1 cellular context compared by ENCODE assay signal in genomic region chrX:5051831-5052491, GRCh38.
TF ChIP-seq lines count a peak whose summit lies in the region.

No MANE protein-coding gene starts in this region.

TF ChIP-seq in K562, 482 proteins besides CTCF, POLR2A, EP300 and RAD21 (continued from another document):
- no peak for TF ChIP-seq MGA (IDR thresholded peaks at IDR 0.05)
- no peak for TF ChIP-seq ARID1B (IDR thresholded peaks at IDR 0.05)
- TF ChIP-seq ZNF134 (CRISPR knock-in tag; conservative IDR thresholded peaks at IDR 0.05): peak; percentile 69
- no peak for TF ChIP-seq HBP1 (CRISPR knock-in tag; IDR thresholded peaks at IDR 0.05)
- TF ChIP-seq SETDB1 (IDR thresholded peaks at IDR 0.05; ENCODE audit: low read length): no peak
- no peak for TF ChIP-seq ZBTB2 (IDR thresholded peaks at IDR 0.05)
- peak; percentile 64 for TF ChIP-seq FOSL1 (tag; conservative IDR thresholded peaks at IDR 0.05)
- no peak for TF ChIP-seq RFX7 (CRISPR knock-in tag; IDR thresholded peaks at IDR 0.05)
- TF ChIP-seq NFYB (IDR thresholded peaks at IDR 0.05; ENCODE audit: extremely low read depth, insufficient read length): no peak
- TF ChIP-seq POLR2AphosphoS2 (IDR thresholded peaks at IDR 0.05; ENCODE audit: low read length): no peak
